ENCODE assay signal across 14 cellular contexts in genomic region chr2:47067788-47068407, GRCh38.
DNase-seq lines count a peak whose midpoint lies in the region; ATAC-seq and TF ChIP-seq lines count a peak whose summit lies in the region.
"Had no signal": no experiment of that assay in that cellular context is flagged by ENCODE, and none has a peak within 500 bp of the region (broad histone marks: within the 10 kb centered on the region; RNA-seq: fewer than 3 reads in every experiment).

No MANE protein-coding gene starts in this region.

- H3K4me3 Mint-ChIP-seq in osteocyte (ENCODE audit: unreplicated experiment) = no peak overlapping the region
- H3K4me3 Mint-ChIP-seq in activated CD4-positive, alpha-beta T cell treated with anti-CD3 and anti-CD28 coated beads, Interleukin-2, amount 10 ng/mL, durations not matched to agents 24 days and 14 days = no peak overlapping the region

- WGBS in esophagus squamous epithelium, 2 donors = 72% methylated on average over 3 to 5 of the region's 14 CpGs

- intact Hi-C loops in Right ventricle myocardium superior (cut with DNase I) = no loop called here
- intact Hi-C loops in left ventricle myocardium superior (cut with micrococcal nuclease) = no loop called here
- intact Hi-C loops in esophagus squamous epithelium (cut with DNase I) = no loop called here
- intact Hi-C loops in vagina (cut with DNase I) = no loop called here
- intact Hi-C loops in activated CD4-positive, alpha-beta T cell treated with anti-CD3 and anti-CD28 coated beads, Interleukin-2, amount 10 ng/mL, durations not matched to agents 24 days and 14 days (cut with micrococcal nuclease) = no loop called here

- no peaks in the 10 kb centered on the region for H3K9me3 ChIP-seq in esophagus squamous epithelium
- no peaks in the 10 kb centered on the region for H3K9me3 ChIP-seq in vagina
- H3K9me3 ChIP-seq: neutrophil had no signal

- TF ChIP-seq CTCF in esophagus squamous epithelium (IDR thresholded peaks at IDR 0.05) (no peak), osteocyte (IDR thresholded peaks at IDR 0.05) (no peak), vagina (IDR thresholded peaks at IDR 0.05) (no peak)

- H3K27me3 ChIP-seq in esophagus squamous epithelium = no peaks in the 10 kb centered on the region
- no peaks in the 10 kb centered on the region for H3K27me3 ChIP-seq in vagina
- H3K27me3 ChIP-seq: neutrophil had no signal

- DNase-seq in Right ventricle myocardium superior = peak; percentile 48
- DNase-seq in left ventricle myocardium superior = no peak
- DNase-seq in esophagus squamous epithelium (lab: John Stamatoyannopoulos, UW) = no peak
- DNase-seq in osteocyte (ENCODE audit: extremely low spot score, unreplicated experiment) = no peak
- DNase-seq in vagina (ENCODE audit: extremely low spot score in 2 of 2) = no peak
- no peak for DNase-seq in activated CD4-positive, alpha-beta T cell treated with anti-CD3 and anti-CD28 coated beads, Interleukin-2, amount 10 ng/mL, durations not matched to agents 24 days and 14 days
- DNase-seq in DMS53 (lab: John Stamatoyannopoulos, UW) = no peak
- DNase-seq: anterior cingulate cortex; NCI-H1436; NCI-H774; stimulated activated CD4-positive, alpha-beta T cell treated with anti-CD3 and anti-CD28 coated beads, Interleukin-1b, Interleukin-23, amount 100 ng/mL, for 48 hours; stimulated activated naive CD4-positive, alpha-beta T cell treated with Interleukin-2 at 50 U/mL for 16 hours had no signal

- H3K9me3 Mint-ChIP-seq in osteocyte (ENCODE audit: unreplicated experiment) = no peaks in the 10 kb centered on the region
- no peaks in the 10 kb centered on the region for H3K9me3 Mint-ChIP-seq in activated CD4-positive, alpha-beta T cell treated with anti-CD3 and anti-CD28 coated beads, Interleukin-2, amount 10 ng/mL, durations not matched to agents 24 days and 14 days

- H3K36me3 Mint-ChIP-seq in osteocyte (ENCODE audit: unreplicated experiment) = peaks cover 3% of the 10 kb centered on the region
- H3K36me3 Mint-ChIP-seq in activated CD4-positive, alpha-beta T cell treated with anti-CD3 and anti-CD28 coated beads, Interleukin-2, amount 10 ng/mL, durations not matched to agents 24 days and 14 days (ENCODE audit: low read depth) = peaks cover 27% of the 10 kb centered on the region

- ATAC-seq in Right ventricle myocardium superior (ENCODE audit: poor library complexity) = no peak
- ATAC-seq in left ventricle myocardium superior = no peak
- ATAC-seq in HG03108 (IDR thresholded peaks at IDR 0.05; ENCODE audit: unreplicated experiment) = no peak

- peak overlapping the region; percentile 78 for H3K27ac Mint-ChIP-seq in osteocyte (ENCODE audit: unreplicated experiment)
- H3K27ac Mint-ChIP-seq in activated CD4-positive, alpha-beta T cell treated with anti-CD3 and anti-CD28 coated beads, Interleukin-2, amount 10 ng/mL, durations not matched to agents 24 days and 14 days = no peak overlapping the region

- peak overlapping the region; percentile 76 to 94 (median 90) for H3K27ac ChIP-seq in esophagus squamous epithelium
- H3K27ac ChIP-seq in vagina = peak overlapping the region; percentile 87
- H3K27ac ChIP-seq: neutrophil had no signal

- H3K4me3 ChIP-seq in esophagus squamous epithelium (no peak overlapping the region), vagina (no peak overlapping the region)

- H3K4me1 ChIP-seq in esophagus squamous epithelium = peaks cover 39 to 90% (median 64%) of the 10 kb centered on the region in 3 donors
- peaks cover 87% of the 10 kb centered on the region for H3K4me1 ChIP-seq in vagina

- TF ChIP-seq POLR2A in esophagus squamous epithelium (IDR thresholded peaks at IDR 0.05) (no peak), vagina (IDR thresholded peaks at IDR 0.05) (no peak)

- H3K36me3 ChIP-seq in esophagus squamous epithelium (peaks cover 0 to 43% (median 0%) of the 10 kb centered on the region in 3 donors), vagina (no peaks in the 10 kb centered on the region)

- H3K27me3 Mint-ChIP-seq in osteocyte (ENCODE audit: unreplicated experiment) = no peaks in the 10 kb centered on the region
- no peaks in the 10 kb centered on the region for H3K27me3 Mint-ChIP-seq in activated CD4-positive, alpha-beta T cell treated with anti-CD3 and anti-CD28 coated beads, Interleukin-2, amount 10 ng/mL, durations not matched to agents 24 days and 14 days

- H3K4me1 Mint-ChIP-seq in osteocyte (ENCODE audit: unreplicated experiment) = peaks cover 87% of the 10 kb centered on the region
- H3K4me1 Mint-ChIP-seq in activated CD4-positive, alpha-beta T cell treated with anti-CD3 and anti-CD28 coated beads, Interleukin-2, amount 10 ng/mL, durations not matched to agents 24 days and 14 days = peaks cover 22% of the 10 kb centered on the region
